ENCODE assay signal across 8 cellular contexts in genomic region chr6:139373928-139374356, GRCh38. TPM values are rescaled to one million over a fixed set of nuclear protein-coding genes. Genes with fewer than 3 reads are reported as not detected.
DNase-seq lines count a peak whose midpoint lies in the region; ATAC-seq and TF ChIP-seq lines count a peak whose summit lies in the region.

No MANE protein-coding gene starts in this region.

- no peak for TF ChIP-seq CTCF in smooth muscle cell (IDR thresholded peaks at IDR 0.05; ENCODE audit: borderline replicate concordance, insufficient read depth, poor library complexity, severe bottlenecking)

- peak overlapping the region; percentile 88 for H3K27ac ChIP-seq in smooth muscle cell (ENCODE audit: low read depth)

- H3K4me1 ChIP-seq in iPS-15b (ENCODE audit: control insufficient read depth, insufficient read depth, low read length) (peaks cover 22% of the 10 kb centered on the region), smooth muscle cell (ENCODE audit: low read depth) (peaks cover 43% of the 10 kb centered on the region)

- 0% methylated on average over 20 of the region's 25 CpGs for WGBS in smooth muscle cell (ENCODE audit: low lambda C conversion rate)

- H3K4me3 ChIP-seq in iPS-15b (ENCODE audit: low read depth, low read length) (peak overlapping the region; percentile 91), smooth muscle cell (peak overlapping the region; percentile 93)

- peaks cover 29% of the 10 kb centered on the region for H3K79me2 ChIP-seq in smooth muscle cell (ENCODE audit: low read depth)

- H3K9ac ChIP-seq in iPS-15b (ENCODE audit: low read depth, low read length) (peak overlapping the region; percentile 95), smooth muscle cell (ENCODE audit: low read depth) (peak overlapping the region; percentile 89)

- H3K36me3 Mint-ChIP-seq in activated naive CD4-positive, alpha-beta T cell treated with anti-CD3 and anti-CD28 coated beads, Interleukin-2, amount 50 U/mL, for 24 hours: peaks cover 6% of the 10 kb centered on the region

- no peaks in the 10 kb centered on the region for H3K27me3 ChIP-seq in iPS-15b (ENCODE audit: control insufficient read depth, insufficient read depth, low read length)
- H3K27me3 ChIP-seq in smooth muscle cell (ENCODE audit: low read depth): no peaks in the 10 kb centered on the region

- no peaks in the 10 kb centered on the region for H3K9me3 Mint-ChIP-seq in activated naive CD4-positive, alpha-beta T cell treated with anti-CD3 and anti-CD28 coated beads, Interleukin-2, amount 50 U/mL, for 24 hours

- peak overlapping the region; percentile 100 for H3K4me2 ChIP-seq in smooth muscle cell

- H2AFZ ChIP-seq in smooth muscle cell (ENCODE audit: low read depth): no peak overlapping the region

- peak overlapping the region; percentile 100 for H3K27ac Mint-ChIP-seq in activated naive CD4-positive, alpha-beta T cell treated with anti-CD3 and anti-CD28 coated beads, Interleukin-2, amount 50 U/mL, for 24 hours

- peaks cover 21% of the 10 kb centered on the region for H3F3A ChIP-seq in smooth muscle cell (ENCODE audit: low read depth)

- peak overlapping the region; percentile 100 for H3K4me3 Mint-ChIP-seq in activated naive CD4-positive, alpha-beta T cell treated with anti-CD3 and anti-CD28 coated beads, Interleukin-2, amount 50 U/mL, for 24 hours

- peaks cover 36% of the 10 kb centered on the region for H4K20me1 ChIP-seq in smooth muscle cell (ENCODE audit: low read depth)

- no peaks in the 10 kb centered on the region for H3K27me3 Mint-ChIP-seq in activated naive CD4-positive, alpha-beta T cell treated with anti-CD3 and anti-CD28 coated beads, Interleukin-2, amount 50 U/mL, for 24 hours

- H3K36me3 ChIP-seq in iPS-15b (ENCODE audit: control insufficient read depth, insufficient read depth, low read length): no peaks in the 10 kb centered on the region
- H3K36me3 ChIP-seq in smooth muscle cell (ENCODE audit: low read depth): no peaks in the 10 kb centered on the region

- peaks cover 50% of the 10 kb centered on the region for H3K4me1 Mint-ChIP-seq in activated naive CD4-positive, alpha-beta T cell treated with anti-CD3 and anti-CD28 coated beads, Interleukin-2, amount 50 U/mL, for 24 hours

- DNase-seq in NCI-H1694 (lab: John Stamatoyannopoulos, UW) (peak; percentile 16), NCI-H1694 treated with DMSO at 0.1 percent for 48 hours (lab: John Stamatoyannopoulos, UW) (no peak), smooth muscle cell (lab: John Stamatoyannopoulos, UW; ENCODE audit: unreplicated experiment) (no peak), cerebellar nuclear complex (lab: John Stamatoyannopoulos, UW) (no peak), islet precursor cell (no peak)

- H3K9me3 ChIP-seq in iPS-15b (ENCODE audit: control insufficient read depth, insufficient read depth, low read length): no peaks in the 10 kb centered on the region
- no peaks in the 10 kb centered on the region for H3K9me3 ChIP-seq in smooth muscle cell (replicated peaks; ENCODE audit: low read depth)

- peak; percentile 9 for ATAC-seq in HG03097 (IDR thresholded peaks at IDR 0.05; ENCODE audit: low FRiP score, unreplicated experiment)

RNA-seq across cellular contexts. Expression of gene CITED2, which starts 0.5 kb away (rescaled TPM):
- 209 and 213 TPM in 2 replicates for total RNA-seq in smooth muscle cell
- polyA plus RNA-seq in smooth muscle cell: 58.2 and 67.9 TPM in 2 replicates
